ENCODE assay signal across 38 cellular contexts in genomic region chr7:52413051-52413450, GRCh38.
"Had no signal": no experiment of that assay in that cellular context is flagged by ENCODE, and none has a peak within 500 bp of the region (broad histone marks: within the 10 kb centered on the region; RNA-seq: fewer than 3 reads in every experiment).

No MANE protein-coding gene starts in this region.

- H3K27ac ChIP-seq: ascending aorta, cardiac muscle cell, VCaP had no signal

- H3K27me3 ChIP-seq: ascending aorta, cardiac muscle cell had no signal

- H3K4me1 Mint-ChIP-seq: activated B cell treated with CpG ODN at 0.5 μM for 24 hours; activated CD4-positive, alpha-beta T cell treated with anti-CD3 and anti-CD28 coated beads, Interleukin-2, amount 10 ng/mL, durations not matched to agents 24 days and 14 days; activated naive CD8-positive, alpha-beta T cell treated with anti-CD3 and anti-CD28 coated beads, Interleukin-2, amount 10 ng/mL, durations not matched to agents 7 days and 5 days; activated naive CD8-positive, alpha-beta T cell treated with anti-CD3 and anti-CD28 coated beads, Interleukin-2, amount 50 U/mL, for 24 hours; activated T-helper 17 cell treated with anti-CD3 and anti-CD28 coated beads, Interleukin-2, amount 50 U/mL, for 72 hours; brain; central memory CD8-positive, alpha-beta T cell had no signal

- H3K4me3 Mint-ChIP-seq: activated B cell treated with CpG ODN at 0.5 μM for 24 hours; activated CD4-positive, alpha-beta memory T cell treated with anti-CD3 and anti-CD28 coated beads for 36 hours; activated CD4-positive, alpha-beta T cell treated with anti-CD3 and anti-CD28 coated beads, Interleukin-2, amount 10 ng/mL, durations not matched to agents 24 days and 14 days; activated CD8-positive, alpha-beta T cell treated with anti-CD3 and anti-CD28 coated beads for 36 hours; activated naive CD4-positive, alpha-beta T cell treated with anti-CD3 and anti-CD28 coated beads for 36 hours; activated naive CD8-positive, alpha-beta T cell treated with anti-CD3 and anti-CD28 coated beads, Interleukin-2, amount 10 ng/mL, durations not matched to agents 7 days and 5 days; activated naive CD8-positive, alpha-beta T cell treated with anti-CD3 and anti-CD28 coated beads, Interleukin-2, amount 50 U/mL, for 24 hours; activated T-cell treated with anti-CD3 and anti-CD28 coated beads, Interleukin-2, amount 50 U/mL, for 4 hours; activated T-cell treated with anti-CD3 and anti-CD28 coated beads, Interleukin-2, amount 50 U/mL, for 72 hours; activated T-helper 1 cell treated with anti-CD3 and anti-CD28 coated beads, Interleukin-12 subunit alpha, Interleukin-12 subunit beta, Interleukin-2, Interleukin-4 antibody, amounts not matched to agents 30 ng/mL and 10 ng/mL and 1 ng/mL, durations not matched to agents 14 hours and 24 hours and 36 hours; activated T-helper 17 cell treated with anti-CD3 and anti-CD28 coated beads, Interleukin-2, amount 50 U/mL, for 72 hours; brain; central memory CD8-positive, alpha-beta T cell; T-helper 1 cell treated with Interleukin-12 subunit alpha and Interleukin-12 subunit beta and Interleukin-4 antibody, amounts not matched to agents 30 μg/mL and 1 μg/mL, for 36 hours; T-helper 2 cell treated with Interferon-gamma antibody and Interleukin-4, amounts not matched to agents 5 μg/mL and 100 μg/mL, for 36 hours had no signal

- H3K36me3 ChIP-seq: ascending aorta, cardiac muscle cell had no signal

- H3K36me3 Mint-ChIP-seq: activated CD4-positive, alpha-beta memory T cell treated with anti-CD3 and anti-CD28 coated beads for 36 hours; activated naive CD4-positive, alpha-beta T cell treated with anti-CD3 and anti-CD28 coated beads, Interleukin-2, amount 50 U/mL, for 72 hours; activated naive CD8-positive, alpha-beta T cell treated with anti-CD3 and anti-CD28 coated beads, Interleukin-2, amount 10 ng/mL, durations not matched to agents 7 days and 5 days; brain had no signal

- H3K9me3 Mint-ChIP-seq: activated CD8-positive, alpha-beta T cell treated with anti-CD3 and anti-CD28 coated beads for 36 hours had no signal

- H3K27ac Mint-ChIP-seq: activated B cell treated with CpG ODN at 0.5 μM for 24 hours; activated CD4-positive, alpha-beta memory T cell treated with anti-CD3 and anti-CD28 coated beads for 36 hours; activated CD4-positive, alpha-beta T cell treated with anti-CD3 and anti-CD28 coated beads, Interleukin-2, amount 10 ng/mL, durations not matched to agents 24 days and 14 days; activated CD8-positive, alpha-beta T cell treated with anti-CD3 and anti-CD28 coated beads for 36 hours; activated naive CD4-positive, alpha-beta T cell treated with anti-CD3 and anti-CD28 coated beads for 36 hours; activated naive CD4-positive, alpha-beta T cell treated with anti-CD3 and anti-CD28 coated beads, Interleukin-2, amount 50 U/mL, for 72 hours; activated naive CD8-positive, alpha-beta T cell treated with anti-CD3 and anti-CD28 coated beads, Interleukin-2, amount 10 ng/mL, durations not matched to agents 7 days and 5 days; activated naive CD8-positive, alpha-beta T cell treated with anti-CD3 and anti-CD28 coated beads, Interleukin-2, amount 50 U/mL, for 24 hours; activated T-cell treated with anti-CD3 and anti-CD28 coated beads, Interleukin-2, amount 50 U/mL, for 72 hours; activated T-helper 1 cell treated with anti-CD3 and anti-CD28 coated beads, Interleukin-12 subunit alpha, Interleukin-12 subunit beta, Interleukin-2, Interleukin-4 antibody, amounts not matched to agents 30 ng/mL and 10 ng/mL and 1 ng/mL, durations not matched to agents 14 hours and 24 hours and 36 hours; activated T-helper 17 cell treated with anti-CD3 and anti-CD28 coated beads, Interleukin-2, amount 50 U/mL, for 72 hours; brain; T-helper 1 cell treated with Interleukin-12 subunit alpha and Interleukin-12 subunit beta and Interleukin-4 antibody, amounts not matched to agents 30 μg/mL and 1 μg/mL, for 36 hours; T-helper 2 cell treated with Interferon-gamma antibody and Interleukin-4, amounts not matched to agents 5 μg/mL and 100 μg/mL, for 36 hours had no signal

- H3K27me3 Mint-ChIP-seq: activated B cell treated with CpG ODN at 0.5 μM for 24 hours; activated CD4-positive, alpha-beta memory T cell treated with anti-CD3 and anti-CD28 coated beads for 36 hours; activated CD4-positive, alpha-beta T cell treated with anti-CD3 and anti-CD28 coated beads, Interleukin-2, amount 10 ng/mL, durations not matched to agents 24 days and 14 days; activated CD8-positive, alpha-beta T cell treated with anti-CD3 and anti-CD28 coated beads for 36 hours; activated naive CD8-positive, alpha-beta T cell treated with anti-CD3 and anti-CD28 coated beads, Interleukin-2, amount 10 ng/mL, durations not matched to agents 7 days and 5 days; activated naive CD8-positive, alpha-beta T cell treated with anti-CD3 and anti-CD28 coated beads, Interleukin-2, amount 50 U/mL, for 24 hours; activated T-helper 17 cell treated with anti-CD3 and anti-CD28 coated beads, Interleukin-2, amount 50 U/mL, for 72 hours; central memory CD8-positive, alpha-beta T cell had no signal

- FAIRE-seq: bronchial epithelial cell, TTC549 had no signal

- H3K4me1 ChIP-seq: ascending aorta had no signal

- H3K4me3 ChIP-seq: ascending aorta, cardiac muscle cell had no signal

- ATAC-seq: activated CD8-positive, alpha-beta T cell treated with anti-CD3 and anti-CD28 coated beads for 36 hours; activated naive CD4-positive, alpha-beta T cell treated with anti-CD3 and anti-CD28 coated beads, Interleukin-2, amount 50 U/mL, for 72 hours; activated naive CD8-positive, alpha-beta T cell treated with anti-CD3 and anti-CD28 coated beads, Interleukin-2, amount 50 U/mL, for 24 hours; activated T-cell treated with anti-CD3 and anti-CD28 coated beads, Interleukin-2, amount 50 U/mL, for 4 hours; activated T-cell treated with anti-CD3 and anti-CD28 coated beads, Interleukin-2, amount 50 U/mL, for 72 hours; activated T-helper 17 cell treated with anti-CD3 and anti-CD28 coated beads, Interleukin-2, amount 50 U/mL, for 72 hours had no signal

- DNase-seq: activated B cell treated with CpG ODN at 0.5 μM for 24 hours; activated CD4-positive, alpha-beta memory T cell treated with anti-CD3 and anti-CD28 coated beads for 36 hours; activated CD4-positive, alpha-beta T cell treated with anti-CD3 and anti-CD28 coated beads for 4 hours; activated CD4-positive, alpha-beta T cell treated with anti-CD3 and anti-CD28 coated beads, Interleukin-2, amount 10 ng/mL, durations not matched to agents 24 days and 14 days; activated CD4-positive, alpha-beta T cell treated with anti-CD3 and anti-CD28 coated beads, Interleukin-2, amount 50 U/mL, for 1 hour; activated CD4-positive, alpha-beta T cell treated with anti-CD3 and anti-CD28 coated beads, Interleukin-2, amount 50 U/mL, for 4 hours; activated CD4-positive, CD25-positive, alpha-beta regulatory T cell treated with anti-CD3 and anti-CD28 coated beads, Interleukin-2, amount 50 U/mL, for 72 hours; activated CD8-positive, alpha-beta memory T cell treated with anti-CD3 and anti-CD28 coated beads, Interleukin-2, amount 50 U/mL, for 4 hours; activated CD8-positive, alpha-beta T cell treated with anti-CD3 and anti-CD28 coated beads for 36 hours; activated effector memory CD4-positive, alpha-beta T cell treated with anti-CD3 and anti-CD28 coated beads, Interleukin-2, amount 50 U/mL, for 16 hours; activated gamma-delta T cell treated with Interleukin-2 at 50 U/mL for 16 hours; activated naive CD4-positive, alpha-beta T cell; activated naive CD4-positive, alpha-beta T cell treated with anti-CD3 and anti-CD28 coated beads for 36 hours; activated naive CD4-positive, alpha-beta T cell treated with anti-CD3 and anti-CD28 coated beads, Interleukin-2, amount 50 U/mL, for 16 hours; activated naive CD8-positive, alpha-beta T cell treated with anti-CD3 and anti-CD28 coated beads, Interleukin-2, amount 10 ng/mL, durations not matched to agents 7 days and 5 days; activated naive CD8-positive, alpha-beta T cell treated with anti-CD3 and anti-CD28 coated beads, Interleukin-2, amount 50 U/mL, for 24 hours; activated T-cell treated with anti-CD3 and anti-CD28 coated beads for 4 hours; activated T-cell treated with anti-CD3 and anti-CD28 coated beads, Interleukin-2, amount 50 U/mL, for 1 hour; activated T-cell treated with anti-CD3 and anti-CD28 coated beads, Interleukin-2, amount 50 U/mL, for 4 hours; activated T-cell treated with anti-CD3 and anti-CD28 coated beads, Interleukin-2, amount 50 U/mL, for 72 hours; amygdala; anterior cingulate cortex; caudate nucleus; cerebellar nuclear complex; T-helper 2 cell; T-helper 9 cell had no signal

- H3K9me3 ChIP-seq: ascending aorta had no signal
